ENCODE assay signal across 11 cellular contexts in the genomic region with DNA sequence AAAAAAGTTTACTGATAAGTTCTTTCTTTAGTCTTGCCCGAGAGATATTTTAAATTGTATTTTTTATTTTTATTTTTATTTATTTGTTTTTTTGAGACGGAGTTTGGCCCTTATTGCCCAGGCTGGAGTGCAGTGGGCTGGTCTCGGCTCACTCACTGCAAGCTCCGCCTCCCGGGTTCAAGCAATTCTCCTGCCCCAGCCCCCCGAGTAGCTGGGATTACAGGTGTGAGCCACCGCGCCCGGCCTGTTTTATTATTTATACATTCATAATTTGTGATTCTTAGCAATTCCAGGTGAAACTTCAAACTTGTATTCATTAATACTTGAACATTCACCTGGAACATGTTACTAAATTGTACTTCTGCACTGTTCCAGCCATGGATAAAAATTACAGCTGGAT. TPM values are rescaled to one million over a fixed set of nuclear protein-coding genes. Genes with fewer than 3 reads are reported as not detected.
DNase-seq lines count a peak whose midpoint lies in the region; ATAC-seq and TF ChIP-seq lines count a peak whose summit lies in the region.
"Had no signal": no experiment of that assay in that cellular context is flagged by ENCODE, and none has a peak within 500 bp of the region (broad histone marks: within the 10 kb centered on the region; RNA-seq: fewer than 3 reads in every experiment).

No MANE protein-coding gene starts in this region.

- dilution Hi-C loops in IMR-90 (cut with HindIII; ENCODE audit: low sequenced_read_pairs, unreplicated experiment) = no loop called here

- no peak for DNase-seq in CD14-positive monocyte (ENCODE audit: low spot score)
- no peak for DNase-seq in IMR-90
- no peak for DNase-seq in activated naive CD8-positive, alpha-beta T cell treated with anti-CD3 and anti-CD28 coated beads, Interleukin-2, amount 50 U/mL, for 24 hours
- DNase-seq in neural crest cell (ENCODE audit: low read depth, low spot score) = no peak
- no peak for DNase-seq in NCI-H1417 treated with DMSO at 0.1 percent for 48 hours (lab: John Stamatoyannopoulos, UW)
- DNase-seq in NK-92 treated with Interleukin-12 subunit alpha and Interleukin-12 subunit beta, amount 100 ng/mL, for 24 hours (lab: John Stamatoyannopoulos, UW) = no peak
- DNase-seq in left lobe of liver (ENCODE audit: low spot score) = no peak
- DNase-seq in DMS114 treated with DMSO at 0.1 percent for 48 hours (lab: John Stamatoyannopoulos, UW; ENCODE audit: unreplicated experiment) = no peak
- DNase-seq: caudate nucleus, right lobe of liver, SHP77 treated with DMSO at 0.1 percent for 48 hours had no signal

- H3K23ac ChIP-seq in IMR-90 (ENCODE audit: low read depth, low read length) = no peak overlapping the region

- peak overlapping the region in 4 of 7 donors; percentile 98 to 99 (median 99) for H3K27ac Mint-ChIP-seq in CD14-positive monocyte
- peak overlapping the region; percentile 98 for H3K27ac Mint-ChIP-seq in activated naive CD8-positive, alpha-beta T cell treated with anti-CD3 and anti-CD28 coated beads, Interleukin-2, amount 50 U/mL, for 24 hours
- H3K27ac Mint-ChIP-seq in neural crest cell (ENCODE audit: unreplicated experiment) = no peak overlapping the region

- no peak overlapping the region for H3K4ac ChIP-seq in IMR-90 (ENCODE audit: low read depth, low read length)

- H2BK5ac ChIP-seq in IMR-90 (ENCODE audit: low read depth, low read length, poor library complexity, severe bottlenecking) = no peak overlapping the region

- no peak overlapping the region for H2AFZ ChIP-seq in IMR-90 (replicated peaks; ENCODE audit: low read length, poor library complexity)

- H3K36me3 Mint-ChIP-seq in CD14-positive monocyte (peaks cover 1 to 24% of the 10 kb centered on the region in 2 donors), neural crest cell (ENCODE audit: low read depth) (peaks cover 6% of the 10 kb centered on the region)
- peaks cover 36% of the 10 kb centered on the region for H3K36me3 Mint-ChIP-seq in activated naive CD8-positive, alpha-beta T cell treated with anti-CD3 and anti-CD28 coated beads, Interleukin-2, amount 50 U/mL, for 24 hours (ENCODE audit: low read depth)

- no peak overlapping the region for H3K27ac ChIP-seq in IMR-90 (ENCODE audit: insufficient read depth, low read length)

- CTCF ChIA-PET in IMR-90 (lab: Yijun Ruan, JAX) = interaction anchor here (0.7 kb wide), 2 partner anchors 9 to 748 kb away, joined by 4 to 8 read pairs; no protein-coding TSS in a partner anchor

- H3K4me3 ChIP-seq in IMR-90 (ENCODE audit: insufficient read depth, low read depth, low read length) = no peak overlapping the region
- H3K4me3 ChIP-seq: right lobe of liver had no signal

- intact Hi-C loops in CD14-positive monocyte (cut with micrococcal nuclease) (no loop called here), IMR-90 (cut with micrococcal nuclease) (no loop called here)

- H4K8ac ChIP-seq in IMR-90 (ENCODE audit: low read depth in 2 of 2, low read length in 2 of 2) = no peak overlapping the region

- peaks cover 24 to 51% of the 10 kb centered on the region in 2 experiments for H3K79me1 ChIP-seq in IMR-90 (ENCODE audit: low read depth in 1 of 2, low read length in 2 of 2)

- TF ChIP-seq CTCF in CD14-positive monocyte (IDR thresholded peaks at IDR 0.05) = no peak
- TF ChIP-seq CTCF in IMR-90 (conservative IDR thresholded peaks at IDR 0.05; ENCODE audit: low read depth, low read length) = no peak
- TF ChIP-seq CTCF in neural crest cell (conservative IDR thresholded peaks at IDR 0.05) = no peak

- H3K9ac ChIP-seq in IMR-90 (ENCODE audit: low read depth, low read length) = no peak overlapping the region

- H3K9me3 ChIP-seq in IMR-90 (ENCODE audit: control insufficient read depth, insufficient read depth, low read length) = no peaks in the 10 kb centered on the region
- H3K9me3 ChIP-seq: right lobe of liver had no signal

- no peak for TF ChIP-seq RAD21 in IMR-90 (IDR thresholded peaks at IDR 0.05; ENCODE audit: low read length)

- H3K9me3 Mint-ChIP-seq in CD14-positive monocyte (peaks cover 0 to 3% (median 0%) of the 10 kb centered on the region in 7 donors), neural crest cell (no peaks in the 10 kb centered on the region)
- H3K9me3 Mint-ChIP-seq in activated naive CD8-positive, alpha-beta T cell treated with anti-CD3 and anti-CD28 coated beads, Interleukin-2, amount 50 U/mL, for 24 hours = no peaks in the 10 kb centered on the region

- no peak overlapping the region for H2BK120ac ChIP-seq in IMR-90 (ENCODE audit: low read depth, low read length)

- peak; percentile 21; the same call in 1 of the 2 replicates for TF ChIP-seq POLR2A in IMR-90 (IDR thresholded peaks at IDR 0.05; ENCODE audit: low read depth, low read length)

- no peaks in the 10 kb centered on the region for H3K27me3 ChIP-seq in IMR-90 (ENCODE audit: control insufficient read depth, insufficient read depth, low read length)
- H3K27me3 ChIP-seq: right lobe of liver had no signal

- POLR2A ChIA-PET in IMR-90 (lab: Charles Lee; ENCODE audit: unreplicated experiment) = no interaction called here

- no TSS peak for BruUV-seq in IMR-90 (replicated peaks; lab: Mats Ljungman, UMichigan)

- H3K4me1 Mint-ChIP-seq in CD14-positive monocyte = peaks cover 47% of the 10 kb centered on the region
- peaks cover 52% of the 10 kb centered on the region for H3K4me1 Mint-ChIP-seq in activated naive CD8-positive, alpha-beta T cell treated with anti-CD3 and anti-CD28 coated beads, Interleukin-2, amount 50 U/mL, for 24 hours
- H3K4me1 Mint-ChIP-seq in neural crest cell = peaks cover 48% of the 10 kb centered on the region

- H3K27me3 Mint-ChIP-seq in CD14-positive monocyte (ENCODE audit: low read depth in 3 of 3) (peaks cover 0 to 10% (median 0%) of the 10 kb centered on the region in 3 donors), neural crest cell (ENCODE audit: low read depth) (peaks cover 12% of the 10 kb centered on the region)
- H3K27me3 Mint-ChIP-seq in activated naive CD8-positive, alpha-beta T cell treated with anti-CD3 and anti-CD28 coated beads, Interleukin-2, amount 50 U/mL, for 24 hours = peaks cover 4% of the 10 kb centered on the region

- H3K56ac ChIP-seq in IMR-90 (ENCODE audit: extremely low read depth, insufficient read depth, low read length) = no peak overlapping the region

- no peak overlapping the region for H2AK9ac ChIP-seq in IMR-90 (replicated peaks; ENCODE audit: low read depth, low read length, poor library complexity)

- H3K14ac ChIP-seq in IMR-90 (replicated peaks; ENCODE audit: low read depth, low read length) = no peak overlapping the region

- no peak overlapping the region for H3K4me3 Mint-ChIP-seq in CD14-positive monocyte
- H3K4me3 Mint-ChIP-seq in activated naive CD8-positive, alpha-beta T cell treated with anti-CD3 and anti-CD28 coated beads, Interleukin-2, amount 50 U/mL, for 24 hours = peak overlapping the region; percentile 94
- peak overlapping the region; percentile 62 for H3K4me3 Mint-ChIP-seq in neural crest cell

- in situ Hi-C loops in IMR-90 (cut with MboI; ENCODE audit: low sequenced_read_pairs) = no loop called here

- no peak overlapping the region for H2AK5ac ChIP-seq in IMR-90 (ENCODE audit: low read depth, low read length)

- H3K4me1 ChIP-seq in IMR-90 (ENCODE audit: control insufficient read depth, insufficient read depth, low read length) = no peaks in the 10 kb centered on the region

- WGBS in IMR-90 (ENCODE audit: extremely low coverage in 2 of 2, insufficient read length in 1 of 2), 2 experiments = no CpG with 5 or more reads among the region's 9 CpGs

- H3K18ac ChIP-seq in IMR-90 (ENCODE audit: low read depth, low read length) = no peak overlapping the region

- H3K36me3 ChIP-seq in IMR-90 (ENCODE audit: control insufficient read depth, insufficient read depth, low read length) = peaks cover 2% of the 10 kb centered on the region
- H3K36me3 ChIP-seq: right lobe of liver had no signal

- H3K4me2 ChIP-seq in IMR-90 (ENCODE audit: low read depth, low read length) = no peak overlapping the region

- H4K91ac ChIP-seq in IMR-90 (ENCODE audit: insufficient read depth, low read depth, low read length) = no peak overlapping the region

- H2BK20ac ChIP-seq in IMR-90 (ENCODE audit: low read depth, low read length) = no peak overlapping the region

- H2BK15ac ChIP-seq in IMR-90 (ENCODE audit: low read depth, low read length) = no peak overlapping the region

- H4K20me1 ChIP-seq in IMR-90 (ENCODE audit: insufficient read depth, low read length) = peaks cover 17% of the 10 kb centered on the region; the same call in 1 of the 2 replicates

- H4K5ac ChIP-seq in IMR-90 (ENCODE audit: low read depth, low read length) = no peak overlapping the region

- no peak for ATAC-seq in IMR-90 (ENCODE audit: low read depth)
- ATAC-seq in activated naive CD8-positive, alpha-beta T cell treated with anti-CD3 and anti-CD28 coated beads, Interleukin-2, amount 50 U/mL, for 24 hours = no peak
- no peak for ATAC-seq in left lobe of liver
- ATAC-seq: right lobe of liver had no signal

- peaks cover 3% of the 10 kb centered on the region; the same call in 1 of the 2 replicates for H3K9me1 ChIP-seq in IMR-90 (ENCODE audit: insufficient read depth, low read length)

TF ChIP-seq in IMR-90, 13 proteins besides CTCF, POLR2A, EP300 and RAD21 (continues in another document):
- TF ChIP-seq SMC3 (IDR thresholded peaks at IDR 0.05; ENCODE audit: low read depth, low read length) = no peak
- TF ChIP-seq MAFK (IDR thresholded peaks at IDR 0.05; ENCODE audit: low read depth, low read length) = no peak
- TF ChIP-seq CEBPB (IDR thresholded peaks at IDR 0.05; ENCODE audit: low read depth, low read length) = no peak
- no peak for TF ChIP-seq MAZ (IDR thresholded peaks at IDR 0.05; ENCODE audit: borderline replicate concordance, low read depth, low read length)
- TF ChIP-seq RCOR1 (IDR thresholded peaks at IDR 0.05; ENCODE audit: insufficient replicate concordance, low read length) = no peak
- TF ChIP-seq, protein P1, sequence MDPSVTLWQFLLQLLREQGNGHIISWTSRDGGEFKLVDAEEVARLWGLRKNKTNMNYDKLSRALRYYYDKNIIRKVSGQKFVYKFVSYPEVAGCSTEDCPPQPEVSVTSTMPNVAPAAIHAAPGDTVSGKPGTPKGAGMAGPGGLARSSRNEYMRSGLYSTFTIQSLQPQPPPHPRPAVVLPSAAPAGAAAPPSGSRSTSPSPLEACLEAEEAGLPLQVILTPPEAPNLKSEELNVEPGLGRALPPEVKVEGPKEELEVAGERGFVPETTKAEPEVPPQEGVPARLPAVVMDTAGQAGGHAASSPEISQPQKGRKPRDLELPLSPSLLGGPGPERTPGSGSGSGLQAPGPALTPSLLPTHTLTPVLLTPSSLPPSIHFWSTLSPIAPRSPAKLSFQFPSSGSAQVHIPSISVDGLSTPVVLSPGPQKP (IDR thresholded peaks at IDR 0.05; ENCODE audit: borderline replicate concordance, low read depth, low read length) = no peak
- TF ChIP-seq CHD1 (IDR thresholded peaks at IDR 0.05; ENCODE audit: low read depth, low read length) = no peak
- TF ChIP-seq MXI1 (IDR thresholded peaks at IDR 0.05; ENCODE audit: borderline replicate concordance, low read depth, low read length) = no peak

RNA-seq across cellular contexts. Expression of gene CREB1, which starts 2.9 kb away (rescaled TPM):
- 10 to 100 TPM; 55.2 to 60.5 TPM for polyA plus RNA-seq in CD14-positive monocyte
- 71.9 and 94.5 TPM in 2 replicates for total RNA-seq in IMR-90 (2012; rRNA removed)
- polyA plus RNA-seq in IMR-90 (2012; rRNA removed) = 22.4 and 25.6 TPM in 2 replicates
- 3.7 and 7.5 TPM in 2 replicates for polyA plus RNA-seq in IMR-90 (2012; cell fraction: cytosol; rRNA removed)
- polyA plus RNA-seq in IMR-90 (2012; cell fraction: nucleus; rRNA removed; ENCODE audit: low replicate concordance) = 5.5 and 24.0 TPM in 2 replicates
- 91.7 and 115 TPM in 2 replicates for total RNA-seq in neural crest cell
- 15.1 TPM for total RNA-seq in left lobe of liver

Comparison
In these comparisons a context has a peak if more than half of its experiments do, and no peak if none do; other contexts are left out.
1. H3K4me3 Mint-ChIP-seq: peak in activated naive CD8-positive, alpha-beta T cell treated with anti-CD3 and anti-CD28 coated beads, Interleukin-2, amount 50 U/mL, for 24 hours (single experiment) and neural crest cell (single experiment); none in CD14-positive monocyte (0 of 2).